ENCODE assay signal across 18 cellular contexts in the genomic region with DNA sequence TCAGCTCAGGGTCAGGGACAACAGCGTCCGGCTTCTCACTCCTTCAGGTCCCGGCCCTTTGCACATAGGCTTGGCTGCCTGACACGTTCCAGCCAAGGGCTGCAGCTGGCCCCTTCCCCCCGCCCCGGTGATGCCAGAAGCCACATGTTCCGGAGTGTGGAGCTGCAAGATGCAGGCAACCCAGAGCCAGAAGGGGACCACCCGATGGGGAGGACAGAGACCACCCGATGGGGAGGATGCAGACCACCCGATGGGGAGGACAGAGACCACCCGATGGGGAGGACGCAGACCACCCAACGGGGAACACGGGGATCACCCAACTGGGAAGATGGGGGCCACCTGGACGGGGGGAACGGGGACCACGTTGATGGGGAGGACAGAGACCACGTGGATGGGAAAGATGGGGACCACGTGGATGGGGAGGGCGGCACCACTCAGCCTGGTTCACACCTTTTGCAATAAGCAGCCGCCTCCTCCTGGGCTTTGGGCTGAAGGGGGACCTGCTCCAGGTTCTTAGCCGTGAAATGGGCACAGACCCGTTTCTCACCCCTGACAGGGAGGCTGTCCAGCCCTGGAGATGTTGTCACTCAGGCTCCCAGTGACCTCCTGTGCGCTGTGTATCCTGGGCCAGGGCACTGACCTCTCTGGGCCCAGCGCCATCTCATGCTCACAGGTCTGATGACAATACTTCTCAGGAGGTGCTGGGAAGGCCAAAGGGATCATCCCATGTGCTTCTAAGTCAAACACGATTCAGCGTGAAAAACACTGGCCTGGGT. TPM values are rescaled to one million over a fixed set of nuclear protein-coding genes. Genes with fewer than 3 reads are reported as not detected.
"Had no signal": no experiment of that assay in that cellular context is flagged by ENCODE, and none has a peak within 500 bp of the region (broad histone marks: within the 10 kb centered on the region; RNA-seq: fewer than 3 reads in every experiment).

No MANE protein-coding gene starts in this region.

- H3K27me3 Mint-ChIP-seq: activated CD4-positive, alpha-beta T cell treated with anti-CD3 and anti-CD28 coated beads for 36 hours had no signal

- H3K36me3 Mint-ChIP-seq: activated CD8-positive, alpha-beta memory T cell treated with anti-CD3 and anti-CD28 coated beads, Interleukin-2, amount 10 ng/mL, durations not matched to agents 7 days and 5 days; activated naive CD8-positive, alpha-beta T cell treated with anti-CD3 and anti-CD28 coated beads, Interleukin-2, amount 10 ng/mL, durations not matched to agents 7 days and 5 days; mesothelial cell of epicardium; WTC11 had no signal

- H3K4me3 Mint-ChIP-seq: activated CD4-positive, alpha-beta memory T cell treated with anti-CD3 and anti-CD28 coated beads, Interleukin-2, amount 10 ng/mL, durations not matched to agents 7 days and 5 days; activated CD4-positive, alpha-beta T cell treated with anti-CD3 and anti-CD28 coated beads for 36 hours; activated CD8-positive, alpha-beta memory T cell treated with anti-CD3 and anti-CD28 coated beads, Interleukin-2, amount 10 ng/mL, durations not matched to agents 7 days and 5 days; activated naive CD8-positive, alpha-beta T cell treated with anti-CD3 and anti-CD28 coated beads, Interleukin-2, amount 10 ng/mL, durations not matched to agents 7 days and 5 days; effector memory CD8-positive, alpha-beta T cell; mesothelial cell of epicardium; neural crest cell; WTC11 had no signal

- H3K27me3 ChIP-seq: cardiac muscle cell, ovary, tibial artery had no signal

- ATAC-seq: activated CD4-positive, alpha-beta T cell treated with anti-CD3 and anti-CD28 coated beads for 36 hours; activated CD8-positive, alpha-beta memory T cell treated with anti-CD3 and anti-CD28 coated beads, Interleukin-2, amount 10 ng/mL, durations not matched to agents 7 days and 5 days; effector memory CD8-positive, alpha-beta T cell; WTC11 had no signal

- H3K27ac Mint-ChIP-seq: activated CD4-positive, alpha-beta memory T cell treated with anti-CD3 and anti-CD28 coated beads, Interleukin-2, amount 10 ng/mL, durations not matched to agents 7 days and 5 days; activated CD4-positive, alpha-beta T cell treated with anti-CD3 and anti-CD28 coated beads for 36 hours; activated CD8-positive, alpha-beta memory T cell treated with anti-CD3 and anti-CD28 coated beads, Interleukin-2, amount 10 ng/mL, durations not matched to agents 7 days and 5 days; activated naive CD8-positive, alpha-beta T cell treated with anti-CD3 and anti-CD28 coated beads, Interleukin-2, amount 10 ng/mL, durations not matched to agents 7 days and 5 days; mesothelial cell of epicardium; WTC11 had no signal

- H3K4me3 ChIP-seq: cardiac muscle cell, esophagus squamous epithelium, lung, ovary, sigmoid colon, tibial artery had no signal

- H3K9me3 Mint-ChIP-seq: activated CD4-positive, alpha-beta memory T cell treated with anti-CD3 and anti-CD28 coated beads, Interleukin-2, amount 10 ng/mL, durations not matched to agents 7 days and 5 days; activated naive CD8-positive, alpha-beta T cell treated with anti-CD3 and anti-CD28 coated beads, Interleukin-2, amount 10 ng/mL, durations not matched to agents 7 days and 5 days; effector memory CD8-positive, alpha-beta T cell; mesothelial cell of epicardium; neural crest cell; WTC11 had no signal

- H3K4me1 Mint-ChIP-seq: activated CD4-positive, alpha-beta memory T cell treated with anti-CD3 and anti-CD28 coated beads, Interleukin-2, amount 10 ng/mL, durations not matched to agents 7 days and 5 days; activated CD4-positive, alpha-beta T cell treated with anti-CD3 and anti-CD28 coated beads for 36 hours; activated CD8-positive, alpha-beta memory T cell treated with anti-CD3 and anti-CD28 coated beads, Interleukin-2, amount 10 ng/mL, durations not matched to agents 7 days and 5 days; activated naive CD8-positive, alpha-beta T cell treated with anti-CD3 and anti-CD28 coated beads, Interleukin-2, amount 10 ng/mL, durations not matched to agents 7 days and 5 days had no signal

- H3K27ac ChIP-seq: cardiac muscle cell, esophagus squamous epithelium, ovary, sigmoid colon, tibial artery had no signal

- DNase-seq: activated CD4-positive, alpha-beta memory T cell treated with anti-CD3 and anti-CD28 coated beads, Interleukin-2, amount 10 ng/mL, durations not matched to agents 7 days and 5 days; activated CD4-positive, alpha-beta T cell treated with anti-CD3 and anti-CD28 coated beads for 36 hours; activated CD8-positive, alpha-beta memory T cell treated with anti-CD3 and anti-CD28 coated beads, Interleukin-2, amount 10 ng/mL, durations not matched to agents 7 days and 5 days; activated naive CD4-positive, alpha-beta T cell; activated naive CD8-positive, alpha-beta T cell treated with anti-CD3 and anti-CD28 coated beads, Interleukin-2, amount 10 ng/mL, durations not matched to agents 7 days and 5 days; amygdala; effector memory CD8-positive, alpha-beta T cell; esophagus squamous epithelium; ovary; sigmoid colon; stimulated activated naive CD4-positive, alpha-beta T cell; substantia nigra; tibial artery had no signal

- H3K36me3 ChIP-seq: cardiac muscle cell, esophagus squamous epithelium, ovary, sigmoid colon, tibial artery had no signal

- H3K9me3 ChIP-seq: esophagus squamous epithelium, ovary, sigmoid colon, tibial artery had no signal

RNA-seq across cellular contexts. Expression of a gene that starts 34.6 kb away (rescaled TPM):
- total RNA-seq: cardiac muscle cell, esophagus squamous epithelium had no signal
